Comparison of ENCODE assay signal across 20 cellular contexts in the genomic region with DNA sequence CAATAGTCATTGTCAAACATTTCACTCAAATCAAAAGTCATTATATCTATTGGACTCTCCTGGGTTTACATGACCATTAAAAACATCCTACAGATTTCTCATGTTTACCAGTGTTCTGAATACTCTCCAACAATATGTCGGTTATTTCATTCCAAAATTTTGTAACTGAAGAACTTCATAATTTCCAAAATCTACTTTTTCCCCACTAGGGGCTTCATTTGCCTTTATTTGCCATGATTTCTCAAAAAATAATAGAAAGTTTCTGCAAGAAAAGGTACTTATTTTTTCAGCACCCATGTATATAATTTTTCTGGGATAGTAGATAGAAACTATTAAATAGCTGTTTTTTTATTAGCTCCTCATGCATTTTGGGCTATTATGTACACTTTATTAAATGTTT. TPM values are rescaled to one million over a fixed set of nuclear protein-coding genes. Genes with fewer than 3 reads are reported as not detected.
A peak's percentile ranks its signal among the peaks of the same experiment; 100 is the strongest.
DNase-seq lines count a peak whose midpoint lies in the region; ATAC-seq and TF ChIP-seq lines count a peak whose summit lies in the region.
"Had no signal": no experiment of that assay in that cellular context is flagged by ENCODE, and none has a peak within 500 bp of the region (broad histone marks: within the 10 kb centered on the region; RNA-seq: fewer than 3 reads in every experiment).

No MANE protein-coding gene starts in this region.

- no peaks in the 10 kb centered on the region; a peak in 1 of 5 replicates for H3K9me3 Mint-ChIP-seq in H9
- no peaks in the 10 kb centered on the region for H3K9me3 Mint-ChIP-seq in type B pancreatic cell
- H3K9me3 Mint-ChIP-seq: activated naive CD8-positive, alpha-beta T cell treated with anti-CD3 and anti-CD28 coated beads, Interleukin-2, amount 50 U/mL, for 24 hours; activated T-helper 2 cell treated with anti-CD3 and anti-CD28 coated beads, Interferon-gamma antibody, Interleukin-2, Interleukin-4, amounts not matched to agents 10 μg/mL and 5 μg/mL and 100 μg/mL, durations not matched to agents 14 hours and 24 hours and 36 hours had no signal

- no peak overlapping the region for H3K9ac ChIP-seq in H9 (ENCODE audit: extremely low read depth, insufficient read length, low read length)

- no peaks in the 10 kb centered on the region for H3K23me2 ChIP-seq in H9 (ENCODE audit: insufficient read length, low read depth, low read length, poor library complexity, severe bottlenecking)

- H3K4me3 Mint-ChIP-seq in H9 = no peak overlapping the region
- no peak overlapping the region for H3K4me3 Mint-ChIP-seq in type B pancreatic cell
- no peak overlapping the region for H3K4me3 Mint-ChIP-seq in T-helper 17 cell
- H3K4me3 Mint-ChIP-seq: activated naive CD8-positive, alpha-beta T cell treated with anti-CD3 and anti-CD28 coated beads, Interleukin-2, amount 50 U/mL, for 24 hours; naive thymus-derived CD4-positive, alpha-beta T cell had no signal

- H2BK20ac ChIP-seq in H9 (ENCODE audit: low read depth, low read length, poor library complexity, severe bottlenecking) = no peak overlapping the region

- no peak overlapping the region for H2BK15ac ChIP-seq in H9 (ENCODE audit: low read depth, low read length)

- no peak overlapping the region for H2BK120ac ChIP-seq in H9 (ENCODE audit: low read depth, low read length, poor library complexity, severe bottlenecking)

- no peak overlapping the region for H3K56ac ChIP-seq in H9 (ENCODE audit: insufficient read length, low read depth, low read length)

- peaks cover 23 to 27% of the 10 kb centered on the region in 2 experiments for H3K4me1 Mint-ChIP-seq in H9
- no peaks in the 10 kb centered on the region for H3K4me1 Mint-ChIP-seq in type B pancreatic cell (ENCODE audit: unreplicated experiment)
- peaks cover 3% of the 10 kb centered on the region for H3K4me1 Mint-ChIP-seq in T-helper 17 cell
- H3K4me1 Mint-ChIP-seq: activated naive CD8-positive, alpha-beta T cell treated with anti-CD3 and anti-CD28 coated beads, Interleukin-2, amount 50 U/mL, for 24 hours had no signal

- H3K23ac ChIP-seq in H9 (ENCODE audit: insufficient read length, low read depth, low read length) = no peak overlapping the region

- no peaks in the 10 kb centered on the region for H3K79me2 ChIP-seq in H9 (ENCODE audit: insufficient read depth, low read length)

- H4K91ac ChIP-seq in H9 (ENCODE audit: insufficient read length, low read depth, low read length) = no peak overlapping the region

- WGBS in H9 (ENCODE audit: extremely low coverage, insufficient read length, low lambda C conversion rate) = no CpG with 5 or more reads among the region's 1 CpG

- TF ChIP-seq CTCF in H9 (conservative IDR thresholded peaks at IDR 0.05) = peak; percentile 47; the same call in 2 of the 3 replicates
- peak; percentile 28 for TF ChIP-seq CTCF in fibroblast of villous mesenchyme (IDR thresholded peaks at IDR 0.05; ENCODE audit: insufficient read depth, low read depth, low read length)
- peak; percentile 67 for TF ChIP-seq CTCF in type B pancreatic cell (conservative IDR thresholded peaks at IDR 0.05)

- H3K14ac ChIP-seq in H9 (ENCODE audit: insufficient read depth, low read length) = no peak overlapping the region

- H3K36me3 Mint-ChIP-seq in H9 (ENCODE audit: insufficient read depth in 1 of 3, low read depth in 3 of 3) = peaks cover 0 to under 1% (median 0%) of the 10 kb centered on the region in 3 experiments; a peak in 1 of 7 replicates
- H3K36me3 Mint-ChIP-seq in type B pancreatic cell = no peaks in the 10 kb centered on the region
- no peaks in the 10 kb centered on the region for H3K36me3 Mint-ChIP-seq in T-helper 17 cell (ENCODE audit: low read depth)

- H2BK5ac ChIP-seq in H9 (ENCODE audit: insufficient read length, low read length) = no peak overlapping the region

- H3K9me3 ChIP-seq in H9 (ENCODE audit: control insufficient read depth, low read depth, low read length) (no peaks in the 10 kb centered on the region), T-helper 17 cell (ENCODE audit: control insufficient read depth, low read length, poor library complexity, severe bottlenecking) (no peaks in the 10 kb centered on the region)
- H3K9me3 ChIP-seq: pancreas had no signal

- H4K8ac ChIP-seq in H9 (replicated peaks; ENCODE audit: insufficient read length, low read depth, low read length) = no peak overlapping the region

- no peaks in the 10 kb centered on the region for H4K20me1 ChIP-seq in H9 (ENCODE audit: control insufficient read depth, insufficient read depth, insufficient read length)

- no peaks in the 10 kb centered on the region for H3K27me3 ChIP-seq in H9 (ENCODE audit: insufficient read depth, low read length)
- H3K27me3 ChIP-seq: pancreas had no signal

- no peak overlapping the region for H3K27ac Mint-ChIP-seq in H9
- H3K27ac Mint-ChIP-seq in type B pancreatic cell = no peak overlapping the region
- H3K27ac Mint-ChIP-seq in T-helper 17 cell = no peak overlapping the region
- H3K27ac Mint-ChIP-seq: activated naive CD8-positive, alpha-beta T cell treated with anti-CD3 and anti-CD28 coated beads, Interleukin-2, amount 50 U/mL, for 24 hours; activated T-helper 2 cell treated with anti-CD3 and anti-CD28 coated beads, Interferon-gamma antibody, Interleukin-2, Interleukin-4, amounts not matched to agents 10 μg/mL and 5 μg/mL and 100 μg/mL, durations not matched to agents 14 hours and 24 hours and 36 hours; naive thymus-derived CD4-positive, alpha-beta T cell had no signal

- H3K27ac ChIP-seq in H9 (ENCODE audit: insufficient read length, low read depth, low read length) = no peak overlapping the region
- H3K27ac ChIP-seq: coronary artery, pancreas had no signal

- no peak overlapping the region for H3K4me3 ChIP-seq in fibroblast of villous mesenchyme (ENCODE audit: low read depth, low read length)
- H3K4me3 ChIP-seq: coronary artery, pancreas had no signal

- H3K4me1 ChIP-seq in H9 (ENCODE audit: insufficient read depth, low read length) = no peaks in the 10 kb centered on the region; the same call in 1 of the 2 replicates

- H3K27me3 Mint-ChIP-seq in H9 (ENCODE audit: low read depth) (no peaks in the 10 kb centered on the region), type B pancreatic cell (no peaks in the 10 kb centered on the region), T-helper 17 cell (peaks cover 19% of the 10 kb centered on the region)
- H3K27me3 Mint-ChIP-seq: activated naive CD8-positive, alpha-beta T cell treated with anti-CD3 and anti-CD28 coated beads, Interleukin-2, amount 50 U/mL, for 24 hours had no signal

- H3K4me2 ChIP-seq in H9 (ENCODE audit: insufficient read depth, insufficient read length, low read length) = no peak overlapping the region

- ATAC-seq in T-helper 17 cell = no peak
- ATAC-seq in GM18907 (IDR thresholded peaks at IDR 0.05; ENCODE audit: unreplicated experiment) = no peak
- ATAC-seq: activated naive CD8-positive, alpha-beta T cell treated with anti-CD3 and anti-CD28 coated beads, Interleukin-2, amount 50 U/mL, for 24 hours; naive thymus-derived CD4-positive, alpha-beta T cell; pancreas had no signal

- no peak overlapping the region for H2AK5ac ChIP-seq in H9 (ENCODE audit: insufficient read length, low read length)

- no peak for DNase-seq in H9
- peak; percentile 2 for DNase-seq in RKO (ENCODE audit: low spot score)
- DNase-seq in fibroblast of villous mesenchyme (ENCODE audit: low read depth) = no peak
- DNase-seq in type B pancreatic cell (ENCODE audit: extremely low spot score, unreplicated experiment) = no peak
- DNase-seq in activated gamma-delta T cell (lab: John Stamatoyannopoulos, UW) = no peak
- no peak for DNase-seq in T-helper 17 cell
- DNase-seq: activated CD8-positive, alpha-beta memory T cell treated with anti-CD3 and anti-CD28 coated beads, Interleukin-2, amount 50 U/mL, for 48 hours; activated naive CD8-positive, alpha-beta T cell treated with anti-CD3 and anti-CD28 coated beads, Interleukin-2, amount 50 U/mL, for 24 hours; AML-193; GDM1; mesendoderm; naive thymus-derived CD4-positive, alpha-beta T cell; NCI-H1105 treated with DMSO at 0.1 percent for 48 hours; NCI-H2081 treated with DMSO at 0.1 percent for 48 hours; pancreas; substantia nigra; T-helper 9 cell had no signal

- H4K5ac ChIP-seq in H9 (ENCODE audit: insufficient read length, low read depth, low read length) = no peak overlapping the region

- H3K4ac ChIP-seq in H9 (ENCODE audit: low read depth, low read length) = no peak overlapping the region

- no peak overlapping the region for H2AFZ ChIP-seq in H9 (ENCODE audit: low read length)

- no peak overlapping the region for H3K18ac ChIP-seq in H9 (ENCODE audit: insufficient read length, low read depth, low read length)

- no peak overlapping the region for H2BK12ac ChIP-seq in H9 (ENCODE audit: insufficient read length, low read depth, low read length)

- H3T11ph ChIP-seq in H9 (ENCODE audit: low read length) = no peak overlapping the region

- no peaks in the 10 kb centered on the region for H3K79me1 ChIP-seq in H9 (ENCODE audit: insufficient read depth, low read depth, low read length, poor library complexity, severe bottlenecking)

RNA-seq across cellular contexts. Expression of a gene that starts 49.0 kb away (rescaled TPM):
- total RNA-seq in H9 (2021) (21.7 and 23.2 TPM in 2 replicates), fibroblast of villous mesenchyme (23.8 and 30.7 TPM in 2 replicates), type B pancreatic cell (ENCODE audit: low replicate concordance) (5.9 and 15.7 TPM in 2 replicates), T-helper 17 cell (under 1 TPM in 1 of 2 donors, not detected in 1; 0.15 TPM)
- total RNA-seq: activated T-helper 2 cell treated with anti-CD3 and anti-CD28 coated beads, Interferon-gamma antibody, Interleukin-2, Interleukin-4, amounts not matched to agents 10 μg/mL and 5 μg/mL and 100 μg/mL, durations not matched to agents 14 hours and 24 hours and 36 hours had no signal
